In genomic region chr1:197336571-197336970, GRCh38 we compare ENCODE assay signal across 13 cellular contexts.
DNase-seq lines count a peak whose midpoint lies in the region; FAIRE-seq and TF ChIP-seq lines count a peak whose summit lies in the region.
"Had no signal": no experiment of that assay in that cellular context is flagged by ENCODE, and none has a peak within 500 bp of the region (broad histone marks: within the 10 kb centered on the region; RNA-seq: fewer than 3 reads in every experiment).

No MANE protein-coding gene starts in this region.

- H3K36me3 ChIP-seq in SJCRH30, result no peaks in the 10 kb centered on the region
- H3K36me3 ChIP-seq: BLaER1 treated with 17β-estradiol and CSF1 and Interleukin-3, amounts not matched to agents 10 nM and 100 nM had no signal

- no peak overlapping the region for H3K27ac ChIP-seq in SJCRH30
- H3K27ac ChIP-seq: BLaER1 treated with 17β-estradiol and CSF1 and Interleukin-3, amounts not matched to agents 10 nM and 100 nM had no signal

- no peak for TF ChIP-seq CTCF in D721Med (IDR thresholded peaks at IDR 0.05; ENCODE audit: insufficient read depth, missing control alignments)

- H3K4me3 ChIP-seq in SJCRH30, result no peak overlapping the region
- H3K4me3 ChIP-seq: BLaER1 treated with 17β-estradiol and CSF1 and Interleukin-3, amounts not matched to agents 10 nM and 100 nM; GM23338 had no signal

- FAIRE-seq in D721Med (lab: Jason Lieb, UNC), result peak; percentile 38
- FAIRE-seq: H54, HepG2 had no signal

- no peaks in the 10 kb centered on the region for H3K27me3 ChIP-seq in SJCRH30
- H3K27me3 ChIP-seq: BLaER1 treated with 17β-estradiol and CSF1 and Interleukin-3, amounts not matched to agents 10 nM and 100 nM had no signal

- no peak for DNase-seq in D721Med (ENCODE audit: insufficient read length, low spot score)
- DNase-seq in M059J (ENCODE audit: low read depth), result peak; percentile 61
- DNase-seq in fibroblast of peridontal ligament (ENCODE audit: extremely low read depth), result peak; percentile 37
- no peak for DNase-seq in NCI-H2227 treated with DMSO at 0.1 percent for 48 hours (lab: John Stamatoyannopoulos, UW)
- DNase-seq in hypothalamus (lab: John Stamatoyannopoulos, UW), result no peak
- no peak for DNase-seq in SJCRH30
- DNase-seq: CD8-positive, alpha-beta T cell; GF-D8; HFFc6 had no signal

- no peaks in the 10 kb centered on the region for H3K9me3 ChIP-seq in SJCRH30 (replicated peaks)
- H3K9me3 ChIP-seq: BLaER1 treated with 17β-estradiol and CSF1 and Interleukin-3, amounts not matched to agents 10 nM and 100 nM had no signal

- H3K4me1 ChIP-seq in SJCRH30, result no peaks in the 10 kb centered on the region
- H3K4me1 ChIP-seq: BLaER1 treated with 17β-estradiol and CSF1 and Interleukin-3, amounts not matched to agents 10 nM and 100 nM had no signal

Comparison
In these comparisons a context has a peak if more than half of its experiments do, and no peak if none do; other contexts are left out.
1. DNase-seq: peak in M059J (single experiment) and fibroblast of peridontal ligament (single experiment); none in D721Med (single experiment), NCI-H2227 treated with DMSO at 0.1 percent for 48 hours (single experiment), hypothalamus (0 of 51) and SJCRH30 (0 of 2).